In genomic region chr16:28925386-28926228, GRCh38 we compare ENCODE assay signal across 8 cellular contexts. TPM values are rescaled to one million over a fixed set of nuclear protein-coding genes. Genes with fewer than 3 reads are reported as not detected.
DNase-seq lines count a peak whose midpoint lies in the region; ATAC-seq and TF ChIP-seq lines count a peak whose summit lies in the region.

No MANE protein-coding gene starts in this region.

- peak overlapping the region; percentile 91 to 97 (median 94) for H3K27ac Mint-ChIP-seq in CD14-positive monocyte
- H3K27ac Mint-ChIP-seq in activated T-helper 2 cell treated with anti-CD3 and anti-CD28 coated beads, Interferon-gamma antibody, Interleukin-2, Interleukin-4, amounts not matched to agents 10 μg/mL and 5 μg/mL and 100 μg/mL, durations not matched to agents 14 hours and 24 hours and 36 hours: peak overlapping the region; percentile 99

- H3K4me3 Mint-ChIP-seq in CD14-positive monocyte: peak overlapping the region; percentile 94 to 97
- H3K4me3 Mint-ChIP-seq in activated T-helper 2 cell treated with anti-CD3 and anti-CD28 coated beads, Interferon-gamma antibody, Interleukin-2, Interleukin-4, amounts not matched to agents 10 μg/mL and 5 μg/mL and 100 μg/mL, durations not matched to agents 14 hours and 24 hours and 36 hours (ENCODE audit: low read depth): peak overlapping the region; percentile 95

- H3K36me3 ChIP-seq in neutrophil: peaks cover 4% of the 10 kb centered on the region

- DNase-seq in CD14-positive monocyte (ENCODE audit: low spot score) (peak; percentile 66), fibroblast of the conjunctiva (ENCODE audit: low read depth) (peak; percentile 75), substantia nigra (lab: John Stamatoyannopoulos, UW) (peak in 27 of 49 donors; percentile 40 to 90 (median 64))
- DNase-seq in activated T-helper 2 cell treated with anti-CD3 and anti-CD28 coated beads, Interferon-gamma antibody, Interleukin-2, Interleukin-4, amounts not matched to agents 10 μg/mL and 5 μg/mL and 100 μg/mL, durations not matched to agents 14 hours and 24 hours and 36 hours (ENCODE audit: low spot score): peak; percentile 83

- H3K27me3 Mint-ChIP-seq in CD14-positive monocyte (ENCODE audit: low read depth in 3 of 3): peaks cover 0 to 7% (median 0%) of the 10 kb centered on the region in 3 donors
- H3K27me3 Mint-ChIP-seq in activated T-helper 2 cell treated with anti-CD3 and anti-CD28 coated beads, Interferon-gamma antibody, Interleukin-2, Interleukin-4, amounts not matched to agents 10 μg/mL and 5 μg/mL and 100 μg/mL, durations not matched to agents 14 hours and 24 hours and 36 hours (ENCODE audit: low read depth): no peaks in the 10 kb centered on the region

- H3K4me1 Mint-ChIP-seq in CD14-positive monocyte: peaks cover 20% of the 10 kb centered on the region
- H3K4me1 Mint-ChIP-seq in activated T-helper 2 cell treated with anti-CD3 and anti-CD28 coated beads, Interferon-gamma antibody, Interleukin-2, Interleukin-4, amounts not matched to agents 10 μg/mL and 5 μg/mL and 100 μg/mL, durations not matched to agents 14 hours and 24 hours and 36 hours (ENCODE audit: low read depth): peaks cover 13% of the 10 kb centered on the region

- intact Hi-C loops in CD14-positive monocyte (cut with micrococcal nuclease): loop anchor here in 1 of 2 donors (10.0 kb wide), 2 partner anchors 81 to 371 kb away; partner anchors contain the start of genes SGF29 and TUFM
- intact Hi-C loops in activated T-helper 2 cell treated with anti-CD3 and anti-CD28 coated beads, Interferon-gamma antibody, Interleukin-2, Interleukin-4, amounts not matched to agents 10 μg/mL and 5 μg/mL and 100 μg/mL, durations not matched to agents 14 hours and 24 hours and 36 hours (cut with micrococcal nuclease): loop anchor here (2.0 to 5.0 kb wide), 2 partner anchors 25 to 78 kb away; partner anchors contain the start of genes NFATC2IP and TUFM

- peaks cover 7 to 19% of the 10 kb centered on the region in 2 donors for H3K36me3 Mint-ChIP-seq in CD14-positive monocyte
- peaks cover 12% of the 10 kb centered on the region for H3K36me3 Mint-ChIP-seq in activated T-helper 2 cell treated with anti-CD3 and anti-CD28 coated beads, Interferon-gamma antibody, Interleukin-2, Interleukin-4, amounts not matched to agents 10 μg/mL and 5 μg/mL and 100 μg/mL, durations not matched to agents 14 hours and 24 hours and 36 hours (ENCODE audit: low read depth)

- no peak for TF ChIP-seq CTCF in CD14-positive monocyte (IDR thresholded peaks at IDR 0.05)
- no peak for TF ChIP-seq CTCF in neutrophil (IDR thresholded peaks at IDR 0.05)

- H3K4me3 ChIP-seq in neutrophil (ENCODE audit: low read depth in 1 of 2, low read length in 1 of 2): peak overlapping the region; percentile 91 to 94

- no peaks in the 10 kb centered on the region for H3K9me3 Mint-ChIP-seq in CD14-positive monocyte
- no peaks in the 10 kb centered on the region for H3K9me3 Mint-ChIP-seq in activated T-helper 2 cell treated with anti-CD3 and anti-CD28 coated beads, Interferon-gamma antibody, Interleukin-2, Interleukin-4, amounts not matched to agents 10 μg/mL and 5 μg/mL and 100 μg/mL, durations not matched to agents 14 hours and 24 hours and 36 hours

- H3K27me3 ChIP-seq in neutrophil: no peaks in the 10 kb centered on the region

- ATAC-seq in GM19324 (IDR thresholded peaks at IDR 0.05; ENCODE audit: low FRiP score, unreplicated experiment) (peak; percentile 31), HG03520 (IDR thresholded peaks at IDR 0.05; ENCODE audit: unreplicated experiment) (peak; percentile 27)

- H3K4me1 ChIP-seq in neutrophil (ENCODE audit: control insufficient read depth in 1 of 2, insufficient read depth in 1 of 2, low read depth in 1 of 2, low read length in 1 of 2): peaks cover 14% of the 10 kb centered on the region in 2 experiments

- peak overlapping the region; percentile 94 for H3K27ac ChIP-seq in neutrophil
- peak overlapping the region; percentile 95 for H3K27ac ChIP-seq in substantia nigra (ENCODE audit: low read depth, low read length, poor library complexity, severe bottlenecking)

- no peaks in the 10 kb centered on the region for H3K9me3 ChIP-seq in neutrophil

TF ChIP-seq in PFSK-1, 5 proteins besides CTCF, POLR2A, EP300 and RAD21:
- no peak for TF ChIP-seq SIN3A (IDR thresholded peaks at IDR 0.05; ENCODE audit: borderline replicate concordance, insufficient read depth, low read length)
- TF ChIP-seq POLR2AphosphoS5 (IDR thresholded peaks at IDR 0.05; ENCODE audit: low read depth, low read length): peak; percentile 57; the same call in 1 of the 2 replicates
- TF ChIP-seq FOXP2 (optimal IDR thresholded peaks at IDR 0.05; ENCODE audit: borderline replicate concordance, extremely low read depth, extremely low read length, insufficient read depth): peak; percentile 5

RNA-seq across cellular contexts. Expression of gene RABEP2, which starts 0.6 kb away (rescaled TPM):
- 1 to 10 TPM; 1.9 to 2.5 TPM for polyA plus RNA-seq in CD14-positive monocyte
- 13.2 TPM for polyA plus RNA-seq in PFSK-1 (2012; ENCODE audit: insufficient read length, low read depth)
- 20.6 and 24.2 TPM in 2 replicates for total RNA-seq in activated T-helper 2 cell treated with anti-CD3 and anti-CD28 coated beads, Interferon-gamma antibody, Interleukin-2, Interleukin-4, amounts not matched to agents 10 μg/mL and 5 μg/mL and 100 μg/mL, durations not matched to agents 14 hours and 24 hours and 36 hours

RNA-seq across cellular contexts. Expression of gene CD19, which starts 6.2 kb away (rescaled TPM):
- under 1 TPM; 0.28 to 0.65 TPM for polyA plus RNA-seq in CD14-positive monocyte
- not detected for polyA plus RNA-seq in PFSK-1 (2012; ENCODE audit: insufficient read length, low read depth)
- total RNA-seq in activated T-helper 2 cell treated with anti-CD3 and anti-CD28 coated beads, Interferon-gamma antibody, Interleukin-2, Interleukin-4, amounts not matched to agents 10 μg/mL and 5 μg/mL and 100 μg/mL, durations not matched to agents 14 hours and 24 hours and 36 hours: 0.18 and 0.23 TPM in 2 replicates

RNA-seq across cellular contexts. Expression of gene NFATC2IP, which starts 25.1 kb away (rescaled TPM):
- polyA plus RNA-seq in CD14-positive monocyte: 10 to 100 TPM; 17.5 to 18.4 TPM
- polyA plus RNA-seq in PFSK-1 (2012; ENCODE audit: insufficient read length, low read depth): 20.3 TPM
- 98.3 and 106 TPM in 2 replicates for total RNA-seq in activated T-helper 2 cell treated with anti-CD3 and anti-CD28 coated beads, Interferon-gamma antibody, Interleukin-2, Interleukin-4, amounts not matched to agents 10 μg/mL and 5 μg/mL and 100 μg/mL, durations not matched to agents 14 hours and 24 hours and 36 hours

RNA-seq across cellular contexts. Expression of gene ATP2A1, which starts 47.3 kb away (rescaled TPM):
- not detected for polyA plus RNA-seq in CD14-positive monocyte
- 3.4 TPM for polyA plus RNA-seq in PFSK-1 (2012; ENCODE audit: insufficient read length, low read depth)
- 1.8 and 3.1 TPM in 2 replicates for total RNA-seq in activated T-helper 2 cell treated with anti-CD3 and anti-CD28 coated beads, Interferon-gamma antibody, Interleukin-2, Interleukin-4, amounts not matched to agents 10 μg/mL and 5 μg/mL and 100 μg/mL, durations not matched to agents 14 hours and 24 hours and 36 hours

RNA-seq across cellular contexts. Expression of gene SPNS1, which starts 49.0 kb away (rescaled TPM):
- polyA plus RNA-seq in CD14-positive monocyte: 100 to 1,000 TPM in 1 of 2 donors, 10 to 100 TPM in 1; 97.2 to 104 TPM
- polyA plus RNA-seq in PFSK-1 (2012; ENCODE audit: insufficient read length, low read depth): 100 TPM
- 22.0 and 25.8 TPM in 2 replicates for total RNA-seq in activated T-helper 2 cell treated with anti-CD3 and anti-CD28 coated beads, Interferon-gamma antibody, Interleukin-2, Interleukin-4, amounts not matched to agents 10 μg/mL and 5 μg/mL and 100 μg/mL, durations not matched to agents 14 hours and 24 hours and 36 hours

Comparison
In these comparisons a context has a peak if more than half of its experiments do, and no peak if none do; other contexts are left out.
1. Peak in every context shown above with its lines: DNase-seq, ATAC-seq, H3K4me3 ChIP-seq and H3K27ac ChIP-seq.